In the genomic region with DNA sequence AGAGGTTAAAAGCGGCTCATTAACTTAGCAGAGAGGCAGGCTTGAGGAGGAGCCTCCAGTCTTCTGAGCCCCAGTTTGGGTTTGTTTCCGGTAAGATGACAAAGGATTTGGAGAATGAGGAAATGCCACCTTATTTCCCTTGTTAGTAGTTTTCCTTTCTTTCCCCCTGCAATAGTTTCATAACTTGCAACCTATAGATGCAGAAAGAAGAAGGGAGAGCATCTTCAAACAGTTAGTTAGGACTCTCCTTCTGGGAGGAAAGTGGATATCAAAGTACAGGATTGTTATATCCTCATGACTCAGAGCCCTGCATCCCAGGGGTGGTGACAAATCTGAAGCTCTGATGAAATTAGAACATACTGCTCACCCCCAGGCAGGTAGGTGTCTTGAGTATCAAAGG, we compare ENCODE assay signal across 14 cellular contexts.
DNase-seq lines count a peak whose midpoint lies in the region; ATAC-seq and TF ChIP-seq lines count a peak whose summit lies in the region.
"Had no signal": no experiment of that assay in that cellular context is flagged by ENCODE, and none has a peak within 500 bp of the region (broad histone marks: within the 10 kb centered on the region; RNA-seq: fewer than 3 reads in every experiment).

No MANE protein-coding gene starts in this region.

- no peaks in the 10 kb centered on the region for H3K36me3 ChIP-seq in osteoblast (ENCODE audit: insufficient read depth, low read length)
- H3K36me3 ChIP-seq: stomach had no signal

- peak overlapping the region; percentile 96 for H3K27ac ChIP-seq in osteoblast (ENCODE audit: low read depth, low read length)

- no peak overlapping the region for H3K4me2 ChIP-seq in osteoblast (ENCODE audit: insufficient read depth, low read length)
- H3K4me2 ChIP-seq: GM23338 had no signal

- no peaks in the 10 kb centered on the region for H3K27me3 ChIP-seq in osteoblast (ENCODE audit: insufficient read depth, low read length)
- H3K27me3 ChIP-seq: stomach had no signal

- no peaks in the 10 kb centered on the region for H3K9me3 ChIP-seq in osteoblast (ENCODE audit: low read depth, low read length)
- H3K9me3 ChIP-seq: stomach had no signal

- DNase-seq in AG10803 (ENCODE audit: low read depth) = peak; percentile 61
- DNase-seq in NCI-H226 = peak; percentile 60
- DNase-seq in dedifferentiated amniotic fluid mesenchymal stem cell (ENCODE audit: extremely low spot score) = peak; percentile 52
- no peak for DNase-seq in osteoblast (ENCODE audit: insufficient read length, low spot score, missing footprints)
- no peak for DNase-seq in cerebellum (ENCODE audit: low spot score)
- no peak for DNase-seq in NCI-H1105 (lab: John Stamatoyannopoulos, UW)
- DNase-seq in NCI-H2227 treated with DMSO at 0.1 percent for 48 hours (lab: John Stamatoyannopoulos, UW) = no peak
- DNase-seq: CD4-positive, CD25-positive, alpha-beta regulatory T cell; endodermal cell; NCI-H510A; stimulated activated CD4-positive, alpha-beta T cell treated with anti-CD3 and anti-CD28 coated beads, Interleukin-1b, Interleukin-23, amount 100 ng/mL, for 48 hours; stomach had no signal

- no peak for ATAC-seq in HG02623 (IDR thresholded peaks at IDR 0.05; ENCODE audit: unreplicated experiment)
- ATAC-seq: GM23338 had no signal

- no peaks in the 10 kb centered on the region for H4K20me1 ChIP-seq in osteoblast (ENCODE audit: insufficient read depth, low read length)

- peaks cover 73% of the 10 kb centered on the region for H3K4me1 ChIP-seq in osteoblast (ENCODE audit: insufficient read depth, low read length)

- H3K4me3 ChIP-seq in AG10803 (ENCODE audit: low read length) (no peak overlapping the region), osteoblast (ENCODE audit: insufficient read depth, low read length) (no peak overlapping the region)
- H3K4me3 ChIP-seq: GM23338, stomach had no signal

- H2AFZ ChIP-seq in osteoblast (ENCODE audit: low read length) = no peak overlapping the region
- H2AFZ ChIP-seq: GM23338 had no signal

- no peaks in the 10 kb centered on the region for H3K79me2 ChIP-seq in osteoblast (ENCODE audit: insufficient read depth, low read length)

- TF ChIP-seq CTCF in AG10803 (conservative IDR thresholded peaks at IDR 0.05; ENCODE audit: low read length) (no peak), osteoblast (IDR thresholded peaks at IDR 0.05; ENCODE audit: extremely low read depth, low read depth, low read length) (no peak)

Comparison
In these comparisons a context has a peak if more than half of its experiments do, and no peak if none do; other contexts are left out.
1. DNase-seq: peak in AG10803 (single experiment), NCI-H226 (single experiment) and dedifferentiated amniotic fluid mesenchymal stem cell (single experiment); none in osteoblast (single experiment), cerebellum (single experiment), NCI-H1105 (single experiment) and NCI-H2227 treated with DMSO at 0.1 percent for 48 hours (single experiment).